ENCODE assay signal across 11 cellular contexts in genomic region chr14:68633131-68633991, GRCh38.
DNase-seq lines count a peak whose midpoint lies in the region; ATAC-seq, FAIRE-seq and TF ChIP-seq lines count a peak whose summit lies in the region.
"Had no signal": no experiment of that assay in that cellular context is flagged by ENCODE, and none has a peak within 500 bp of the region (broad histone marks: within the 10 kb centered on the region; RNA-seq: fewer than 3 reads in every experiment).

No MANE protein-coding gene starts in this region.

- DNase-seq in AG20443 (ENCODE audit: low spot score) (peak; percentile 41), SK-MEL-5 (ENCODE audit: low read depth, low spot score) (peak; percentile 67), frontal cortex (ENCODE audit: low spot score in 2 of 2) (peak; percentile 62 to 68), occipital lobe (lab: John Stamatoyannopoulos, UW) (peak; percentile 54), dedifferentiated amniotic fluid mesenchymal stem cell (ENCODE audit: extremely low spot score) (no peak)
- no peak for DNase-seq in CD4-positive, alpha-beta T cell
- DNase-seq: activated gamma-delta T cell, SHP77 had no signal

- H3K27ac Mint-ChIP-seq in CD4-positive, alpha-beta T cell, result no peak overlapping the region

- TF ChIP-seq CTCF in CD4-positive, alpha-beta T cell (IDR thresholded peaks at IDR 0.05), result no peak

- H3K27ac ChIP-seq in CD4-positive, alpha-beta T cell (ENCODE audit: low read depth, low read length), result no peak overlapping the region

- no peaks in the 10 kb centered on the region for H3K36me3 Mint-ChIP-seq in CD4-positive, alpha-beta T cell (ENCODE audit: low read depth)

- H3K9me3 ChIP-seq in CD4-positive, alpha-beta T cell (ENCODE audit: control insufficient read depth, low read length), result no peaks in the 10 kb centered on the region

- CTCF ChIA-PET in CD4-positive, alpha-beta T cell (lab: Charles Lee), result no interaction called here

- no peak overlapping the region for H3K4me3 Mint-ChIP-seq in CD4-positive, alpha-beta T cell

- no peaks in the 10 kb centered on the region for H3K27me3 Mint-ChIP-seq in CD4-positive, alpha-beta T cell

- H3K4me1 Mint-ChIP-seq in CD4-positive, alpha-beta T cell (ENCODE audit: low read depth), result peaks cover 17% of the 10 kb centered on the region

- in situ Hi-C loops in SK-MEL-5 (cut with HindIII; ENCODE audit: low pct_unique_long_range_greater_than_20kb, low sequenced_read_pairs), result no loop called here

- POLR2A ChIA-PET in CD4-positive, alpha-beta T cell (lab: Charles Lee), result interaction anchor here (0.8 kb wide), 1 partner anchor 148 kb away, joined by 3 read pairs; no protein-coding TSS in a partner anchor

- no peak for ATAC-seq in CD4-positive, alpha-beta T cell (ENCODE audit: poor library complexity)
- ATAC-seq in HG02870 (IDR thresholded peaks at IDR 0.05; ENCODE audit: unreplicated experiment) (no peak), HG02759 (IDR thresholded peaks at IDR 0.05; ENCODE audit: unreplicated experiment) (no peak)

- no peak for FAIRE-seq in frontal cortex (lab: Jason Lieb, UNC)
- FAIRE-seq: keratinocyte had no signal

- intact Hi-C loops in CD4-positive, alpha-beta T cell (cut with DNase I, micrococcal nuclease), result no loop called here

- H3K9me3 Mint-ChIP-seq in CD4-positive, alpha-beta T cell, result no peaks in the 10 kb centered on the region

- H3K27me3 ChIP-seq in CD4-positive, alpha-beta T cell (ENCODE audit: control insufficient read depth, insufficient read depth, low read length), result no peaks in the 10 kb centered on the region

Comparison
In these comparisons a context has a peak if more than half of its experiments do, and no peak if none do; other contexts are left out.
1. DNase-seq: peak in AG20443 (single experiment), SK-MEL-5 (single experiment), frontal cortex (2 of 2) and occipital lobe (single experiment); none in dedifferentiated amniotic fluid mesenchymal stem cell (single experiment) and CD4-positive, alpha-beta T cell (0 of 10).